In genomic region chr1:1398677-1399186, GRCh38 we compare ENCODE assay signal across 8 cellular contexts. TPM values are rescaled to one million over a fixed set of nuclear protein-coding genes. Genes with fewer than 3 reads are reported as not detected.
A peak's percentile ranks its signal among the peaks of the same experiment; 100 is the strongest.
DNase-seq lines count a peak whose midpoint lies in the region; ATAC-seq, FAIRE-seq and TF ChIP-seq lines count a peak whose summit lies in the region.

No MANE protein-coding gene starts in this region.

- no peak overlapping the region for H3K14ac ChIP-seq in H1 (ENCODE audit: insufficient read length)

- H3K4me1 ChIP-seq in H1 (replicated peaks in 1 of 4; ENCODE audit: control insufficient read depth in 3 of 4, insufficient read depth in 4 of 4, low read length in 3 of 4) = peaks cover 0 to 18% (median 13%) of the 10 kb centered on the region in 4 experiments; a peak in 6 of 7 replicates

- peak overlapping the region; percentile 89 for H3K27ac ChIP-seq in H1 (ENCODE audit: low read depth, low read length)

- no peaks in the 10 kb centered on the region for H3K9me3 Mint-ChIP-seq in neural crest cell

- no peak overlapping the region for H3K27ac Mint-ChIP-seq in neural crest cell (ENCODE audit: unreplicated experiment)

- TF ChIP-seq RAD21 in H1 (IDR thresholded peaks at IDR 0.05 in 1 of 2, conservative IDR thresholded peaks at IDR 0.05 in 1 of 2; ENCODE audit: low read depth in 2 of 2, low read length in 2 of 2) = no peak

- peak overlapping the region; percentile 95 for H4K91ac ChIP-seq in H1 (replicated peaks; ENCODE audit: insufficient read length, low read length)

- peak overlapping the region; percentile 87 to 97 (median 96) for H3K9ac ChIP-seq in H1 (replicated peaks in 1 of 4; ENCODE audit: extremely low read depth in 1 of 4, low read depth in 3 of 4, low read length in 3 of 4)

- H3K4me3 Mint-ChIP-seq in neural crest cell = peak overlapping the region; percentile 98

- no peak for FAIRE-seq in H1 (lab: Jason Lieb, UNC)

- H4K5ac ChIP-seq in H1 (ENCODE audit: insufficient read length, low read depth, low read length) = peak overlapping the region; percentile 40

- 0 out of 2 replicates have a peak overlapping the region, but pooled peaks have one; percentile 10 for H2AK5ac ChIP-seq in H1 (ENCODE audit: low read depth, low read length)

- peaks cover 15% of the 10 kb centered on the region for H3K79me1 ChIP-seq in H1 (ENCODE audit: low read depth, low read length)

- H3K27me3 ChIP-seq in BJ (ENCODE audit: control insufficient read depth, insufficient read depth, low read length) (no peaks in the 10 kb centered on the region), H1 (replicated peaks in 1 of 4; ENCODE audit: control insufficient read depth in 3 of 4, extremely low read depth in 1 of 4, insufficient read depth in 3 of 4, low read length in 3 of 4) (no peaks in the 10 kb centered on the region)

- no peak overlapping the region; the same call in 1 of the 2 replicates for H3K18ac ChIP-seq in H1 (ENCODE audit: extremely low read depth, low read length)

- DNase-seq in BJ (ENCODE audit: low read depth) (no peak), NB4 (ENCODE audit: low read depth) (no peak), H1 (ENCODE audit: low read depth in 1 of 2, low spot score in 2 of 2) (no peak), neural crest cell (ENCODE audit: low read depth, low spot score) (no peak), NCI-H2029 (lab: John Stamatoyannopoulos, UW) (no peak)
- DNase-seq in activated CD4-positive, CD25-positive, alpha-beta regulatory T cell treated with anti-CD3 and anti-CD28 coated beads, Interleukin-2, amount 50 U/mL, for 72 hours = no peak

- H3K4me2 ChIP-seq in H1 (ENCODE audit: insufficient read depth in 1 of 2, low read depth in 2 of 2, low read length in 2 of 2) = peak overlapping the region; percentile 81 to 89

- H2AFZ ChIP-seq in H1 (ENCODE audit: low read length) = no peak overlapping the region

- H3K4ac ChIP-seq in H1 (replicated peaks; ENCODE audit: insufficient read length, low read depth, low read length) = no peak overlapping the region

- no peak overlapping the region for H3K23ac ChIP-seq in H1 (ENCODE audit: insufficient read length)

- TF ChIP-seq EP300 in H1 (IDR thresholded peaks at IDR 0.05; ENCODE audit: borderline replicate concordance in 1 of 2, low read depth in 2 of 2, low read length in 2 of 2) = no peak

- no peak overlapping the region for H2BK120ac ChIP-seq in H1 (replicated peaks; ENCODE audit: low read depth, low read length)

- H3K79me2 ChIP-seq in H1 (ENCODE audit: control insufficient read depth in 1 of 2, insufficient read depth in 2 of 2, low read length in 2 of 2) = peaks cover 6 to 49% of the 10 kb centered on the region in 2 experiments; a peak in 3 of 4 replicates

- 1% methylated on average over 26 of the region's 54 CpGs; no CpG with 5 or more reads in 1 of the 2 experiments for WGBS in H1 (ENCODE audit: extremely low coverage in 1 of 2, insufficient coverage in 1 of 2, insufficient read length in 1 of 2, insufficient replicate concordance in 2 of 2, low coverage in 1 of 2, low lambda C conversion rate in 2 of 2, missing lambda C conversion rate in 1 of 2), 2 experiments

- H2BK15ac ChIP-seq in H1 (ENCODE audit: low read length) = no peak overlapping the region; the same call in 1 of the 2 replicates

- H3K56ac ChIP-seq in H1 (replicated peaks; ENCODE audit: insufficient read length, low read depth, low read length) = peak overlapping the region; percentile 50

- no peak overlapping the region for H2BK12ac ChIP-seq in H1 (ENCODE audit: low read depth, low read length)

- peak overlapping the region; percentile 87 for H2BK5ac ChIP-seq in H1 (ENCODE audit: low read depth, low read length)

- H3K9me3 ChIP-seq in H1 (ENCODE audit: insufficient read depth in 2 of 2, low read depth in 1 of 2, low read length in 1 of 2) = no peaks in the 10 kb centered on the region

- TF ChIP-seq POLR2A in NB4 (IDR thresholded peaks at IDR 0.05; ENCODE audit: extremely low read depth, insufficient read length) = no peak
- no peak for TF ChIP-seq POLR2A in H1 (IDR thresholded peaks at IDR 0.05; ENCODE audit: control extremely low read depth in 1 of 2, low read depth in 2 of 2, low read length in 2 of 2)

- TF ChIP-seq CTCF in BJ (IDR thresholded peaks at IDR 0.05; ENCODE audit: insufficient read depth, low read depth, low read length) = no peak
- TF ChIP-seq CTCF in NB4 (IDR thresholded peaks at IDR 0.05; ENCODE audit: low read depth, low read length) = no peak
- TF ChIP-seq CTCF in H1 (IDR thresholded peaks at IDR 0.05; ENCODE audit: control extremely low read depth in 1 of 3, insufficient read depth in 1 of 3, low read depth in 1 of 3, low read length in 3 of 3) = no peak
- TF ChIP-seq CTCF in neural crest cell (conservative IDR thresholded peaks at IDR 0.05) = no peak

- ATAC-seq in GM21447 (IDR thresholded peaks at IDR 0.05; ENCODE audit: unreplicated experiment) (peak; percentile 2), GM18868 (IDR thresholded peaks at IDR 0.05; ENCODE audit: unreplicated experiment) (no peak)

- POLR2A ChIA-PET in BJ (lab: Charles Lee) = interaction anchor here (0.9 kb wide), 1 partner anchor 24 kb away, joined by 4 read pairs; the partner anchor contains the start of gene AURKAIP1
- POLR2A ChIA-PET in H1 (lab: Charles Lee; ENCODE audit: partially characterized antibody) = interaction anchor here (0.6 to 33.4 kb wide), 21 partner anchors 2 to 145 kb away, joined by 3 to 719 read pairs (median 4); partner anchors contain the start of genes ANKRD65, AURKAIP1, CCNL2 and MRPL20

- peaks cover 33% of the 10 kb centered on the region for H3K4me1 Mint-ChIP-seq in neural crest cell

- H4K20me1 ChIP-seq in H1 (replicated peaks in 1 of 2; ENCODE audit: control insufficient read depth in 1 of 2, insufficient read depth in 2 of 2, low read length in 2 of 2) = peaks cover 10 to 21% of the 10 kb centered on the region in 2 experiments

- H3K4me3 ChIP-seq in BJ (ENCODE audit: low read depth, low read length) (peak overlapping the region; percentile 94), NB4 (ENCODE audit: low read depth, low read length) (peak overlapping the region; percentile 85), H1 (ENCODE audit: extremely low read depth in 1 of 4, insufficient read depth in 2 of 4, low read depth in 3 of 4, low read length in 4 of 4) (peak overlapping the region; percentile 93 to 95 (median 94))

- CTCF ChIA-PET in BJ (lab: Yijun Ruan, JAX) (interaction anchor here (0.6 to 1.9 kb wide), 12 partner anchors 10 to 384 kb away, joined by 3 to 7 read pairs (median 3); partner anchors contain the start of gene AURKAIP1), H1 (lab: Charles Lee; ENCODE audit: partially characterized antibody) (interaction anchor here (0.7 to 3.1 kb wide), 10 partner anchors 10 to 94 kb away, joined by 3 to 19 read pairs (median 4); partner anchors contain the start of gene AURKAIP1)

- peaks cover 3% of the 10 kb centered on the region for H3K27me3 Mint-ChIP-seq in neural crest cell (ENCODE audit: low read depth)

- no peak overlapping the region for H2BK20ac ChIP-seq in H1 (ENCODE audit: low read length)

- peak overlapping the region; percentile 96; the same call in 1 of the 2 replicates for H4K8ac ChIP-seq in H1 (ENCODE audit: extremely low read depth, insufficient read depth, low read length)

- H3K36me3 ChIP-seq in BJ (ENCODE audit: control insufficient read depth, insufficient read depth, low read length) = peaks cover 25% of the 10 kb centered on the region
- H3K36me3 ChIP-seq in H1 (ENCODE audit: control insufficient read depth in 2 of 4, insufficient read depth in 4 of 4, low read length in 3 of 4) = peaks cover 31 to 65% (median 45%) of the 10 kb centered on the region in 4 experiments

- peaks cover 23% of the 10 kb centered on the region for H3K36me3 Mint-ChIP-seq in neural crest cell (ENCODE audit: low read depth)

- peaks cover 17% of the 10 kb centered on the region for H3K23me2 ChIP-seq in H1 (ENCODE audit: low read depth, low read length)

RNA-seq across cellular contexts. Expression of gene CCNL2, which starts 0.4 kb away (rescaled TPM):
- polyA plus RNA-seq in BJ (2011; rRNA removed) (142 and 175 TPM in 2 replicates), H1 (2011; rRNA removed) (79.8 and 121 TPM in 2 replicates)
- 30.9 and 45.4 TPM in 2 replicates for polyA minus RNA-seq in BJ (2011; rRNA and poly(A)+ RNA removed)
- 120 TPM in 2 replicates for total RNA-seq in H1 (2021; fragmentation: NEBNext Ultra II Directional; extraction: Animal tissue kit (Norgen Biotek cat#: 25700))
- 153 TPM for polyA plus RNA-seq in H1 (2011; cell fraction: cytosol; rRNA removed)
- 606 TPM for polyA plus RNA-seq in H1 (2011; cell fraction: nucleus; rRNA removed)
- polyA plus RNA-seq in H1 (2012, experiment 1 of 2) = 111 to 127 TPM (median 117 TPM) in 4 replicates
- polyA plus RNA-seq in H1 (2012, experiment 2 of 2) = 46.7 TPM
- 109 TPM for polyA plus RNA-seq in H1 (2013, experiment 1 of 2)
- 91.9 TPM for polyA plus RNA-seq in H1 (2013, experiment 2 of 2)
- polyA minus RNA-seq in H1 (2011; rRNA and poly(A)+ RNA removed) = 66.3 and 81.1 TPM in 2 replicates
- 48.5 TPM for polyA minus RNA-seq in H1 (2011; cell fraction: cytosol; rRNA and poly(A)+ RNA removed)
- 142 TPM for polyA minus RNA-seq in H1 (2011; cell fraction: nucleus; rRNA and poly(A)+ RNA removed)
- total RNA-seq in neural crest cell = 249 and 261 TPM in 2 replicates

RNA-seq across cellular contexts. Expression of gene MRPL20, which starts 8.4 kb away (rescaled TPM):
- polyA plus RNA-seq in BJ (2011; rRNA removed) (84.8 and 121 TPM in 2 replicates), H1 (2011; rRNA removed) (138 and 151 TPM in 2 replicates)
- polyA minus RNA-seq in BJ (2011; rRNA and poly(A)+ RNA removed) = 36.3 and 61.3 TPM in 2 replicates
- 126 and 130 TPM in 2 replicates for total RNA-seq in H1 (2021; fragmentation: NEBNext Ultra II Directional; extraction: Animal tissue kit (Norgen Biotek cat#: 25700))
- polyA plus RNA-seq in H1 (2011; cell fraction: cytosol; rRNA removed) = 155 TPM
- 119 TPM for polyA plus RNA-seq in H1 (2011; cell fraction: nucleus; rRNA removed)
- polyA plus RNA-seq in H1 (2012, experiment 1 of 2) = 199 to 245 TPM (median 224 TPM) in 4 replicates
- polyA plus RNA-seq in H1 (2012, experiment 2 of 2) = 282 TPM
- polyA plus RNA-seq in H1 (2013, experiment 1 of 2) = 197 TPM
- polyA plus RNA-seq in H1 (2013, experiment 2 of 2) = 188 TPM
- 67.9 and 70.9 TPM in 2 replicates for polyA minus RNA-seq in H1 (2011; rRNA and poly(A)+ RNA removed)
- 82.3 TPM for polyA minus RNA-seq in H1 (2011; cell fraction: cytosol; rRNA and poly(A)+ RNA removed)
- polyA minus RNA-seq in H1 (2011; cell fraction: nucleus; rRNA and poly(A)+ RNA removed) = 51.4 TPM
- 113 and 117 TPM in 2 replicates for total RNA-seq in neural crest cell

RNA-seq across cellular contexts. Expression of gene ANKRD65, which starts 22.3 kb away (rescaled TPM):
- polyA plus RNA-seq in BJ (2011; rRNA removed) = 0.31 and 0.43 TPM in 2 replicates
- polyA minus RNA-seq in BJ (2011; rRNA and poly(A)+ RNA removed) = not detected in 2 replicates
- total RNA-seq in H1 (2021; fragmentation: NEBNext Ultra II Directional; extraction: Animal tissue kit (Norgen Biotek cat#: 25700)) = 1.8 and 2.2 TPM in 2 replicates
- 1.7 and 2.0 TPM in 2 replicates for polyA plus RNA-seq in H1 (2011; rRNA removed)
- polyA plus RNA-seq in H1 (2011; cell fraction: cytosol; rRNA removed) = 3.2 TPM
- polyA plus RNA-seq in H1 (2011; cell fraction: nucleus; rRNA removed) = 6.6 TPM
- 2.6 to 3.5 TPM (median 3.3 TPM) in 4 replicates for polyA plus RNA-seq in H1 (2012, experiment 1 of 2)
- polyA plus RNA-seq in H1 (2012, experiment 2 of 2) = 3.2 TPM
- polyA plus RNA-seq in H1 (2013, experiment 1 of 2) = 1.2 TPM
- polyA plus RNA-seq in H1 (2013, experiment 2 of 2) = 1.3 TPM
- 0.73 and 0.80 TPM in 2 replicates for polyA minus RNA-seq in H1 (2011; rRNA and poly(A)+ RNA removed)
- polyA minus RNA-seq in H1 (2011; cell fraction: cytosol; rRNA and poly(A)+ RNA removed) = 1.7 TPM
- 2.2 TPM for polyA minus RNA-seq in H1 (2011; cell fraction: nucleus; rRNA and poly(A)+ RNA removed)
- total RNA-seq in neural crest cell = 0.66 and 0.89 TPM in 2 replicates

RNA-seq across cellular contexts. Expression of gene AURKAIP1, which starts 23.7 kb away (rescaled TPM):
- polyA plus RNA-seq in BJ (2011; rRNA removed) (73.2 and 97.8 TPM in 2 replicates), H1 (2011; rRNA removed) (87.8 and 138 TPM in 2 replicates)
- polyA minus RNA-seq in BJ (2011; rRNA and poly(A)+ RNA removed) = 12.7 and 14.4 TPM in 2 replicates
- total RNA-seq in H1 (2021; fragmentation: NEBNext Ultra II Directional; extraction: Animal tissue kit (Norgen Biotek cat#: 25700)) = 194 TPM in 2 replicates
- 133 TPM for polyA plus RNA-seq in H1 (2011; cell fraction: cytosol; rRNA removed)
- polyA plus RNA-seq in H1 (2011; cell fraction: nucleus; rRNA removed) = 105 TPM
- 115 to 177 TPM (median 165 TPM) in 4 replicates for polyA plus RNA-seq in H1 (2012, experiment 1 of 2)
- polyA plus RNA-seq in H1 (2012, experiment 2 of 2) = 126 TPM
- polyA plus RNA-seq in H1 (2013, experiment 1 of 2) = 120 TPM
- 113 TPM for polyA plus RNA-seq in H1 (2013, experiment 2 of 2)
- polyA minus RNA-seq in H1 (2011; rRNA and poly(A)+ RNA removed) = 12.5 and 13.3 TPM in 2 replicates
- 44.8 TPM for polyA minus RNA-seq in H1 (2011; cell fraction: cytosol; rRNA and poly(A)+ RNA removed)
- polyA minus RNA-seq in H1 (2011; cell fraction: nucleus; rRNA and poly(A)+ RNA removed) = 30.7 TPM
- total RNA-seq in neural crest cell = 127 and 128 TPM in 2 replicates

RNA-seq across cellular contexts. Expression of gene VWA1, which starts 36.8 kb away (rescaled TPM):
- polyA plus RNA-seq in BJ (2011; rRNA removed) = 1.7 and 2.0 TPM in 2 replicates
- polyA minus RNA-seq in BJ (2011; rRNA and poly(A)+ RNA removed) = 0.43 and 0.87 TPM in 2 replicates
- total RNA-seq in H1 (2021; fragmentation: NEBNext Ultra II Directional; extraction: Animal tissue kit (Norgen Biotek cat#: 25700)) = 36.6 and 42.0 TPM in 2 replicates
- polyA plus RNA-seq in H1 (2011; rRNA removed) = 16.0 and 19.5 TPM in 2 replicates
- 15.8 TPM for polyA plus RNA-seq in H1 (2011; cell fraction: cytosol; rRNA removed)
- polyA plus RNA-seq in H1 (2011; cell fraction: nucleus; rRNA removed) = 26.0 TPM
- 15.3 to 20.4 TPM (median 19.1 TPM) in 4 replicates for polyA plus RNA-seq in H1 (2012, experiment 1 of 2)
- polyA plus RNA-seq in H1 (2012, experiment 2 of 2) = 11.3 TPM
- 32.5 TPM for polyA plus RNA-seq in H1 (2013, experiment 1 of 2)
- polyA plus RNA-seq in H1 (2013, experiment 2 of 2) = 30.8 TPM
- 3.7 and 6.6 TPM in 2 replicates for polyA minus RNA-seq in H1 (2011; rRNA and poly(A)+ RNA removed)
- polyA minus RNA-seq in H1 (2011; cell fraction: cytosol; rRNA and poly(A)+ RNA removed) = 13.1 TPM
- polyA minus RNA-seq in H1 (2011; cell fraction: nucleus; rRNA and poly(A)+ RNA removed) = 13.6 TPM
- total RNA-seq in neural crest cell = 8.9 and 9.6 TPM in 2 replicates
